ENCODE assay signal across 18 cellular contexts in the genomic region with DNA sequence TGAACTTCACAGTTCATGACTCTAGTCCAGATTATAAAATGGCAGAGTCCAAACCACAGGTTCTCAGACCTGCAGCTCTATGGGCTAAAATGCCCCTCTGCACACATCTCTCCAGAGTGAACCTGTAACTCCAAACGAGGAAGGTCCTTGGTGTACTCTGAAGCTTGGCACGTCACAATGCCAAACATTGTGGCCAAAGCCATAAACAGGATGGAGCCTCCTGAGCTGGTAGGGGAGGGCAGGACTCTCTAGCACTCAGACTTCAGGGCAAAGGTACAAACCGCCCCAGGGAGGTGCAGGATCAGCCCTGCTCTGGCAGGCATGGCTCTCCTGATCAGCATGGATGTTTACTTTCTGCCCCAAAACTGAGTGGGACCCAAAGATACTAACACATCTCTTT. TPM values are rescaled to one million over a fixed set of nuclear protein-coding genes. Genes with fewer than 3 reads are reported as not detected.
DNase-seq lines count a peak whose midpoint lies in the region; ATAC-seq, FAIRE-seq and TF ChIP-seq lines count a peak whose summit lies in the region.
"Had no signal": no experiment of that assay in that cellular context is flagged by ENCODE, and none has a peak within 500 bp of the region (broad histone marks: within the 10 kb centered on the region; RNA-seq: fewer than 3 reads in every experiment).

No MANE protein-coding gene starts in this region.

- no peak for FAIRE-seq in astrocyte (lab: Jason Lieb, UNC)
- FAIRE-seq: G401.6 had no signal

- H3K27me3 ChIP-seq in astrocyte (ENCODE audit: insufficient read depth, low read length) (peaks cover 7% of the 10 kb centered on the region), prostate gland (replicated peaks; ENCODE audit: insufficient read depth) (no peaks in the 10 kb centered on the region), heart right ventricle (peaks cover 0 to 47% (median 15%) of the 10 kb centered on the region in 7 donors)

- TF ChIP-seq CTCF in astrocyte (IDR thresholded peaks at IDR 0.05; ENCODE audit: insufficient read depth, low read depth, low read length) (no peak), prostate gland (IDR thresholded peaks at IDR 0.05) (no peak), heart right ventricle (IDR thresholded peaks at IDR 0.05) (no peak)

- peak overlapping the region; percentile 8 for H3K4me3 Mint-ChIP-seq in astrocyte (ENCODE audit: unreplicated experiment)

- no peaks in the 10 kb centered on the region for H3K79me2 ChIP-seq in astrocyte (ENCODE audit: insufficient read depth, low read length)

- H2AFZ ChIP-seq in astrocyte (ENCODE audit: low read depth, low read length), result no peak overlapping the region

- WGBS in prostate gland, result 18% methylated on average over 3 of the region's 3 CpGs
- WGBS in heart right ventricle, 2 donors, result 74 to 85% methylated on average over 3 of the region's 3 CpGs

- ATAC-seq in left lobe of liver (peak; percentile 68), GM18511 (IDR thresholded peaks at IDR 0.05; ENCODE audit: unreplicated experiment) (no peak), heart right ventricle (no peak)

- TF ChIP-seq POLR2A in prostate gland (IDR thresholded peaks at IDR 0.05), result peak; percentile 24

- no peaks in the 10 kb centered on the region for H3K9me3 Mint-ChIP-seq in astrocyte (ENCODE audit: unreplicated experiment)

- DNase-seq in NCI-H2029 (lab: John Stamatoyannopoulos, UW) (peak; percentile 19), NCI-H2029 treated with DMSO at 0.1 percent for 48 hours (lab: John Stamatoyannopoulos, UW) (no peak), astrocyte (ENCODE audit: low read depth) (no peak), left lobe of liver (ENCODE audit: low spot score) (no peak), prostate gland (ENCODE audit: low spot score) (peak; percentile 86), HPDE6-E6E7 (ENCODE audit: extremely low spot score) (no peak), heart right ventricle (no peak)
- DNase-seq: 8988T, DND-41, HCEC 1CT, KBM-7, NCI-H1417 treated with DMSO at 0.1 percent for 48 hours, NCI-H1930, NCI-H2171, NCI-H446, NCI-H526 treated with DMSO at 0.1 percent for 48 hours had no signal

- no peak overlapping the region for H3K27ac Mint-ChIP-seq in astrocyte (ENCODE audit: unreplicated experiment)

- H3K36me3 ChIP-seq in astrocyte (ENCODE audit: insufficient read depth, low read length), result no peaks in the 10 kb centered on the region
- H3K36me3 ChIP-seq in prostate gland, result no peaks in the 10 kb centered on the region
- no peaks in the 10 kb centered on the region for H3K36me3 ChIP-seq in heart right ventricle

- H3K27me3 Mint-ChIP-seq in astrocyte (ENCODE audit: low read depth, unreplicated experiment), result peaks cover 39% of the 10 kb centered on the region

- H3K9me3 ChIP-seq in astrocyte (ENCODE audit: insufficient read depth, low read depth, low read length) (no peaks in the 10 kb centered on the region), prostate gland (no peaks in the 10 kb centered on the region), heart right ventricle (no peaks in the 10 kb centered on the region)

- no peaks in the 10 kb centered on the region for H3K4me1 Mint-ChIP-seq in astrocyte (ENCODE audit: low read depth, unreplicated experiment)

- H3K27ac ChIP-seq in astrocyte (ENCODE audit: low read depth, low read length) (no peak overlapping the region), prostate gland (peak overlapping the region; percentile 48 to 54), heart right ventricle (no peak overlapping the region)

- H3K4me1 ChIP-seq in astrocyte (ENCODE audit: insufficient read depth, low read length) (peaks cover 4% of the 10 kb centered on the region), prostate gland (replicated peaks) (peaks cover 6% of the 10 kb centered on the region), heart right ventricle (peaks cover 0 to 6% (median 3%) of the 10 kb centered on the region in 9 donors)

- H3K9ac ChIP-seq in astrocyte (ENCODE audit: low read length), result no peak overlapping the region

- no peak overlapping the region for H3K4me2 ChIP-seq in astrocyte (ENCODE audit: low read length)

- H3K36me3 Mint-ChIP-seq in astrocyte (ENCODE audit: low read depth, unreplicated experiment), result peaks cover 1% of the 10 kb centered on the region

- H3K4me3 ChIP-seq in astrocyte (ENCODE audit: insufficient read depth, low read depth, low read length) (no peak overlapping the region), prostate gland (no peak overlapping the region), heart right ventricle (no peak overlapping the region)

- H4K20me1 ChIP-seq in astrocyte (ENCODE audit: insufficient read depth, low read length), result peaks cover 6% of the 10 kb centered on the region

- intact Hi-C loops in prostate gland (cut with DNase I) (no loop called here), heart right ventricle (cut with DNase I) (no loop called here)

RNA-seq across cellular contexts. Expression of a gene that starts 2.3 kb away (rescaled TPM):
- 1.5 and 1.6 TPM in 2 replicates for total RNA-seq in astrocyte
- 0.65 TPM for total RNA-seq in left lobe of liver
- 100 to 1,000 TPM in 1 of 2 donors, 10 to 100 TPM in 1; 69.8 to 149 TPM for total RNA-seq in prostate gland
- total RNA-seq in heart right ventricle, result 1 to 10 TPM in 9 of 10 donors, under 1 TPM in 1; 0.98 to 4.1 (median 2.0) TPM
- polyA plus RNA-seq in heart right ventricle, result under 1 TPM; 0.22 to 0.70 TPM

Comparison
In these comparisons a context has a peak if more than half of its experiments do, and no peak if none do; other contexts are left out.
1. DNase-seq: peak in NCI-H2029 (single experiment) and prostate gland (single experiment); none in NCI-H2029 treated with DMSO at 0.1 percent for 48 hours (single experiment), astrocyte (single experiment), left lobe of liver (single experiment), HPDE6-E6E7 (single experiment) and heart right ventricle (0 of 2).
2. H3K27ac ChIP-seq: peak in prostate gland (2 of 2); none in astrocyte (single experiment) and heart right ventricle (0 of 10).
3. RNA of a gene that starts 2.3 kb away (total RNA-seq): 69.8 to 149 TPM in prostate gland; 0.98 to 4.1 TPM in heart right ventricle, 1.5 to 1.6 TPM in astrocyte and 0.65 TPM in left lobe of liver (single experiment); every median in the first group is over 10 times any median in the second.